10 cellular contexts compared by ENCODE assay signal in the genomic region with DNA sequence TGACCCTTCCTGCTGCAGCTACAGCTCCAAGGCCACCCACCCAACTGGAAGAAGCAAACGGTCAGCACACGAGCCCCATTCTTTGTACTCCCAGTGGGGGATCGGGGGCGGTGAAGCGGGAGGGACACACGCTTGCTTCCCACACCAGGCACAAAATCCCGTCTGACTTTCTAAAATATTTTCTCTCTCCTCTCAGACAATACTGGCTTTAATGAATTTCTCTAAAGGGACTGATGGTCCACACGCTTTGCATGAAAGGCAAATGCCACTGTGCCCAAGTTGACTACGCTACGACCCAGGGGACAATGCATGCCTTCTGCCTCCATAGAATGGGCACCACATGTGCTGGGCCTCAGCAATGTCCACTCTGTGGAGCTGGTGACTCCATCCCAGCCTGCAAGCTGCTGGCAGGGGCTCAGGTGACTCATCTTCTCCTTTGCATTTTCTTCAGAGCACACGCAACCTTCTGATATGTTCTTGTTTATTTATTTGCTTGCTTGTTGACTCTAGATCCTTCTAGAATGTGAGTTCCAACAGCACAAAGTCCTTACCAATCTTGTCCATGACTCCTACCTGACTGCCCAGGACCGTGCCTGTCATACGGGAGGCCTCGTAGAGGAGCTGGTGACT. TPM values are rescaled to one million over a fixed set of nuclear protein-coding genes. Genes with fewer than 3 reads are reported as not detected.
DNase-seq lines count a peak whose midpoint lies in the region; ATAC-seq, FAIRE-seq and TF ChIP-seq lines count a peak whose summit lies in the region.
"Had no signal": no experiment of that assay in that cellular context is flagged by ENCODE, and none has a peak within 500 bp of the region (broad histone marks: within the 10 kb centered on the region; RNA-seq: fewer than 3 reads in every experiment).

No MANE protein-coding gene starts in this region.

- no peaks in the 10 kb centered on the region for H3K9me3 ChIP-seq in stomach

- intact Hi-C loops in left cardiac atrium (cut with DNase I): no loop called here
- intact Hi-C loops in stomach (cut with DNase I; ENCODE audit: low total_unique reads): no loop called here

- no peak overlapping the region for H3K4me3 Mint-ChIP-seq in activated naive CD8-positive, alpha-beta T cell treated with anti-CD3 and anti-CD28 coated beads for 36 hours

- peak overlapping the region in 2 of 5 donors; percentile 18 to 34 for H3K27ac ChIP-seq in stomach
- H3K27ac ChIP-seq: KMS-11 had no signal

- no peaks in the 10 kb centered on the region for H3K27me3 ChIP-seq in stomach

- peaks cover 66% of the 10 kb centered on the region for H3K4me1 Mint-ChIP-seq in activated naive CD8-positive, alpha-beta T cell treated with anti-CD3 and anti-CD28 coated beads for 36 hours

- no peak overlapping the region for H3K4me3 ChIP-seq in stomach

- 69 to 87% (median 79%) methylated on average over 14 of the region's 14 CpGs for WGBS in stomach, 5 donors

- H3K9me3 Mint-ChIP-seq in activated naive CD8-positive, alpha-beta T cell treated with anti-CD3 and anti-CD28 coated beads for 36 hours: no peaks in the 10 kb centered on the region

- ATAC-seq in left cardiac atrium: peak in 1 of 2 donors; percentile 52
- no peak for ATAC-seq in GM21381 (IDR thresholded peaks at IDR 0.05; ENCODE audit: unreplicated experiment)
- ATAC-seq in GM21367 (IDR thresholded peaks at IDR 0.05; ENCODE audit: unreplicated experiment): no peak

- H3K27ac Mint-ChIP-seq in activated naive CD8-positive, alpha-beta T cell treated with anti-CD3 and anti-CD28 coated beads for 36 hours: peak overlapping the region; percentile 52

- TF ChIP-seq EP300 in stomach (IDR thresholded peaks at IDR 0.05): no peak

- H3K36me3 ChIP-seq in stomach: no peaks in the 10 kb centered on the region

- no peak for TF ChIP-seq CTCF in stomach (IDR thresholded peaks at IDR 0.05)

- FAIRE-seq in urothelium cell line (lab: Jason Lieb, UNC): no peak

- peaks cover 26 to 90% (median 52%) of the 10 kb centered on the region in 4 donors for H3K4me1 ChIP-seq in stomach

- peaks cover 28% of the 10 kb centered on the region for H3K36me3 Mint-ChIP-seq in activated naive CD8-positive, alpha-beta T cell treated with anti-CD3 and anti-CD28 coated beads for 36 hours

- TF ChIP-seq POLR2A in stomach (IDR thresholded peaks at IDR 0.05): no peak

- H3K27me3 Mint-ChIP-seq in activated naive CD8-positive, alpha-beta T cell treated with anti-CD3 and anti-CD28 coated beads for 36 hours: no peaks in the 10 kb centered on the region

- peak; percentile 60 for DNase-seq in H4 (ENCODE audit: low spot score)
- no peak for DNase-seq in activated naive CD8-positive, alpha-beta T cell treated with anti-CD3 and anti-CD28 coated beads for 36 hours
- DNase-seq in left cardiac atrium: peak; percentile 73
- DNase-seq in stomach: peak; percentile 51
- no peak for DNase-seq in urothelium cell line (ENCODE audit: low spot score)
- DNase-seq in NCI-H2081 (lab: John Stamatoyannopoulos, UW): no peak
- DNase-seq: stimulated activated CD4-positive, alpha-beta T cell treated with anti-CD3 and anti-CD28 coated beads, Interleukin-1b, Interleukin-23, amount 100 ng/mL, for 48 hours had no signal

RNA-seq across cellular contexts. Expression of gene SYNE3, which starts 15.6 kb away (rescaled TPM):
- total RNA-seq in H4 (2014; rRNA removed; shearing (Covaris generic)): 0.75 and 1.4 TPM in 2 replicates
- 10 to 100 TPM; 38.0 to 38.8 TPM for total RNA-seq in activated naive CD8-positive, alpha-beta T cell treated with anti-CD3 and anti-CD28 coated beads for 36 hours
- total RNA-seq in left cardiac atrium: 10 to 100 TPM; 24.6 to 34.3 TPM
- 10 to 100 TPM in 3 of 5 donors, 1 to 10 TPM in 2; 4.6 to 85.2 (median 10.8) TPM for total RNA-seq in stomach
- polyA plus RNA-seq in stomach: 1 to 10 TPM in 1 of 3 donors, under 1 TPM in 2; 0.58 to 1.2 (median 0.76) TPM

RNA-seq across cellular contexts. Expression of gene GLRX5, which starts 34.0 kb away (rescaled TPM):
- 74.4 and 79.7 TPM in 2 replicates for total RNA-seq in H4 (2014; rRNA removed; shearing (Covaris generic))
- 10 to 100 TPM; 57.9 to 60.7 TPM for total RNA-seq in activated naive CD8-positive, alpha-beta T cell treated with anti-CD3 and anti-CD28 coated beads for 36 hours
- total RNA-seq in left cardiac atrium: 10 to 100 TPM; 59.7 to 78.1 TPM
- total RNA-seq in stomach: 100 to 1,000 TPM in 1 of 5 donors, 10 to 100 TPM in 4; 29.5 to 316 (median 38.4) TPM
- 10 to 100 TPM; 40.3 to 49.9 (median 40.6) TPM for polyA plus RNA-seq in stomach

Comparison
In these comparisons a context has a peak if more than half of its experiments do, and no peak if none do; other contexts are left out.
1. DNase-seq: peak in H4 (single experiment), left cardiac atrium (single experiment) and stomach (single experiment); none in activated naive CD8-positive, alpha-beta T cell treated with anti-CD3 and anti-CD28 coated beads for 36 hours (single experiment), urothelium cell line (single experiment) and NCI-H2081 (0 of 2).